ENCODE assay signal across 8 cellular contexts in the genomic region with DNA sequence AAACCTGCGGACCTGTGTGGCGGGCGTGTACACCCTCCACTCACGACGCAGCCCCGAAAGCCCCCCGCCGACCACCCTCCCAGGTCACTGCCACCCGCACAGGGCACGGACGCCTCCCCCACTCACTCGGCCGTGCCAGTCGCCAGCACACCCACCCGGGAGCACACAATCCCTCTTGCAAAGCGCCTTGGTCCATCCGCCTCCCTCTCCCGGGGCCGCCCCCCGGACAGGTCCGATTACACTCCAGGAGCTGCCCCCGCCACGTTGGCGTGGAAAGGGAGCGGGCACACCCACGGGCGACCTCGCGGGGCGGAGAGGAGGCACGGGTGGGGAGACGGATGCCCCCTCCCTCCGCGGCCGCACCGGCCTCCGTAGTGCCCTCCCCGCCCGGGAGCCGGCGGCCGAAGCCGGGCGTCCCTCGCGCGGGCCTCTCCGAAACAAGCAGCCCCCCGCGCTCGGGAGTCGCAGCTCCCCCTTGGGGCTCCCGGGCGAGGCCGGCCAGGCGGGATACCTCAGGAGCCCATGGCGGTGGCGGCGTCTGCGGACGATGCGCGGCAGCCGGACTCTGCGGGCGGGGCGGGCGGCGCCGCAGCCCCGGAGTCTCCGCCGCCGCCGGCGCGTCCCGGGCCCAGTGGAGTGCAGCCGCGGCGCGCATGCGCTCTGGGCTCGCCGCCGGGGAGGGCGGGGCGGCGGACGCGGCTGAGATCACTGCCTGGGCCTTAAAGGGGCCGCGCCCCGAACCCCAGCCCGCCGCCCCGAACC. TPM values are rescaled to one million over a fixed set of nuclear protein-coding genes. Genes with fewer than 3 reads are reported as not detected.
DNase-seq lines count a peak whose midpoint lies in the region; ATAC-seq and TF ChIP-seq lines count a peak whose summit lies in the region.

A gene (minus strand): TSS at position 638 of the 762 bp plus-strand sequence. CDS start 25,049 bp downstream, outside the sequence.

- peak; percentile 48 to 51 for DNase-seq in AML-193 (lab: John Stamatoyannopoulos, UW)
- DNase-seq in SK-N-SH = peak; percentile 94
- peak; percentile 84 for DNase-seq in activated naive CD4-positive, alpha-beta T cell treated with anti-CD3 and anti-CD28 coated beads, Interleukin-2, amount 50 U/mL, for 16 hours
- no peak for DNase-seq in glomerular endothelial cell (ENCODE audit: extremely low read depth, low read depth, low spot score)
- peak; percentile 38 for DNase-seq in omental fat pad (ENCODE audit: low spot score)
- peak; percentile 81 for DNase-seq in superior temporal gyrus (ENCODE audit: extremely low spot score)

- 0% methylated on average over 13 of the region's 97 CpGs for WGBS in SK-N-SH (ENCODE audit: low lambda C conversion rate)

- no peaks in the 10 kb centered on the region for H3K9me3 ChIP-seq in HUES48 (ENCODE audit: control insufficient read depth, insufficient read depth, low read length)
- H3K9me3 ChIP-seq in SK-N-SH = no peaks in the 10 kb centered on the region

- no peak for TF ChIP-seq RAD21 in SK-N-SH (IDR thresholded peaks at IDR 0.05; ENCODE audit: low read length)

- peak; percentile 71 for TF ChIP-seq POLR2A in GM19099 (IDR thresholded peaks at IDR 0.05; ENCODE audit: extremely low read depth, insufficient read length, low read depth)

- peak within 1 kb of the TSS; percentile 73 for H3K4me3 ChIP-seq in HUES48 (ENCODE audit: low read depth, low read length)
- peak within 1 kb of the TSS; percentile 64 to 67 for H3K4me3 ChIP-seq in SK-N-SH (ENCODE audit: low read depth in 2 of 2, low read length in 1 of 2)

- peak; percentile 84 for ATAC-seq in omental fat pad (ENCODE audit: low FRiP score)

- POLR2A ChIA-PET in SK-N-SH (lab: Yijun Ruan, JAX) = no interaction called here

- peak within 1 kb of the TSS; percentile 79 for H3K4me2 ChIP-seq in SK-N-SH

- H3K27me3 ChIP-seq in HUES48 (ENCODE audit: control insufficient read depth, insufficient read depth, low read length) (0 out of 2 replicates have a peak, but pooled peaks cover 2% of the 10 kb centered on the region), SK-N-SH (ENCODE audit: insufficient read depth) (no peaks in the 10 kb centered on the region)

- H3K27ac ChIP-seq in HUES48 (ENCODE audit: low read depth, low read length) (peak within 1 kb of the TSS; percentile 64), SK-N-SH (ENCODE audit: low read depth in 2 of 2, low read length in 1 of 2) (peak within 1 kb of the TSS; percentile 48 to 68)

- H3K36me3 ChIP-seq in HUES48 (ENCODE audit: control insufficient read depth, insufficient read depth, low read length) (0 out of 2 replicates have a peak, but pooled peaks cover 14% of the 10 kb centered on the region), SK-N-SH (replicated peaks in 1 of 2; ENCODE audit: control insufficient read depth in 1 of 2, insufficient read depth in 2 of 2, low read length in 1 of 2) (no peaks in the 10 kb centered on the region)

- H3F3A ChIP-seq in SK-N-SH (replicated peaks; ENCODE audit: insufficient read depth) = no peaks in the 10 kb centered on the region

- H3K4me1 ChIP-seq in HUES48 (ENCODE audit: control insufficient read depth, insufficient read depth, low read length) (peaks cover 18% of the 10 kb centered on the region), SK-N-SH (ENCODE audit: control insufficient read depth in 1 of 2, insufficient read depth in 2 of 2, low read depth in 1 of 2, low read length in 1 of 2) (peaks cover 0 to 14% of the 10 kb centered on the region in 2 experiments; a peak in 1 of 4 replicates)

- TF ChIP-seq EP300 in SK-N-SH (IDR thresholded peaks at IDR 0.05; ENCODE audit: borderline replicate concordance in 1 of 2, low read depth in 1 of 2, low read length in 1 of 2) = no peak

- no peak for TF ChIP-seq CTCF in SK-N-SH (IDR thresholded peaks at IDR 0.05)
- TF ChIP-seq CTCF in omental fat pad (IDR thresholded peaks at IDR 0.05) = no peak

- H2AFZ ChIP-seq in SK-N-SH (ENCODE audit: low read depth) = peak within 1 kb of the TSS; percentile 97

- CTCF ChIA-PET in SK-N-SH (lab: Yijun Ruan, JAX) = no interaction called here

- H3K79me2 ChIP-seq in SK-N-SH (ENCODE audit: insufficient read depth) = peaks cover 51% of the 10 kb centered on the region

- H3K9ac ChIP-seq in HUES48 (ENCODE audit: low read depth, low read length) (peak within 1 kb of the TSS; percentile 66), SK-N-SH (peak within 1 kb of the TSS; percentile 79)

- H3K9me2 ChIP-seq in SK-N-SH = no peaks in the 10 kb centered on the region

- H4K20me1 ChIP-seq in SK-N-SH (ENCODE audit: insufficient read depth) = peaks cover 37% of the 10 kb centered on the region

TF ChIP-seq in SK-N-SH, 30 proteins besides CTCF, POLR2A, EP300 and RAD21:
- TF ChIP-seq NRF1 (IDR thresholded peaks at IDR 0.05; ENCODE audit: low read depth, low read length) (peak; percentile 63), FOXJ3 (CRISPR knock-in tag; IDR thresholded peaks at IDR 0.05) (no peak), MXI1 (IDR thresholded peaks at IDR 0.05; ENCODE audit: low read depth, low read length) (0 out of 2 replicates have a peak, but pooled peaks have one; percentile 28)

RNA-seq across cellular contexts. Expression of the gene that starts here (rescaled TPM):
- 17.4 and 25.3 TPM in 2 replicates for polyA plus RNA-seq in SK-N-SH (2012; rRNA removed)
- polyA plus RNA-seq in SK-N-SH (2012; cell fraction: cytosol; rRNA removed) = 13.1 and 18.7 TPM in 2 replicates
- 42.9 and 45.0 TPM in 2 replicates for polyA plus RNA-seq in SK-N-SH (2012; cell fraction: nucleus; rRNA removed)
- total RNA-seq in glomerular endothelial cell (128 and 165 TPM in 2 replicates), omental fat pad (10 to 100 TPM; 41.2 to 86.4 (median 48.6) TPM)
